ENCODE assay signal across 18 cellular contexts in genomic region chr4:40152642-40153041, GRCh38. TPM values are rescaled to one million over a fixed set of nuclear protein-coding genes. Genes with fewer than 3 reads are reported as not detected.
DNase-seq lines count a peak whose midpoint lies in the region; ATAC-seq and TF ChIP-seq lines count a peak whose summit lies in the region.
"Had no signal": no experiment of that assay in that cellular context is flagged by ENCODE, and none has a peak within 500 bp of the region (broad histone marks: within the 10 kb centered on the region; RNA-seq: fewer than 3 reads in every experiment).

No MANE protein-coding gene starts in this region.

- H2BK120ac ChIP-seq in mesendoderm (ENCODE audit: low read depth, low read length): no peak overlapping the region

- H2BK5ac ChIP-seq in mesendoderm (ENCODE audit: low read length): no peak overlapping the region

- H3K27ac Mint-ChIP-seq in activated CD8-positive, alpha-beta memory T cell treated with anti-CD3 and anti-CD28 coated beads, Interleukin-2, amount 10 ng/mL, durations not matched to agents 7 days and 5 days: no peak overlapping the region
- peak overlapping the region; percentile 94 for H3K27ac Mint-ChIP-seq in CD4-positive, alpha-beta T cell
- no peak overlapping the region for H3K27ac Mint-ChIP-seq in central memory CD8-positive, alpha-beta T cell (ENCODE audit: low read depth)

- H3K4me1 Mint-ChIP-seq in activated CD8-positive, alpha-beta memory T cell treated with anti-CD3 and anti-CD28 coated beads, Interleukin-2, amount 10 ng/mL, durations not matched to agents 7 days and 5 days: peaks cover 17% of the 10 kb centered on the region
- peaks cover 45% of the 10 kb centered on the region for H3K4me1 Mint-ChIP-seq in CD4-positive, alpha-beta T cell (ENCODE audit: low read depth)
- peaks cover 15% of the 10 kb centered on the region for H3K4me1 Mint-ChIP-seq in central memory CD8-positive, alpha-beta T cell

- CTCF ChIA-PET in activated CD8-positive, alpha-beta memory T cell treated with anti-CD3 and anti-CD28 coated beads, Interleukin-2, amount 10 ng/mL, durations not matched to agents 7 days and 5 days (lab: Charles Lee): interaction anchor here (0.6 to 2.6 kb wide), 9 partner anchors 10 to 173 kb away, joined by 3 to 13 read pairs (median 4); no protein-coding TSS in a partner anchor
- CTCF ChIA-PET in CD4-positive, alpha-beta T cell (lab: Charles Lee): interaction anchor here (0.6 to 5.7 kb wide), 8 partner anchors 73 to 173 kb away, joined by 3 to 48 read pairs (median 6); partner anchors contain the start of gene N4BP2

- no peak overlapping the region for H3K4me2 ChIP-seq in mesendoderm (ENCODE audit: low read length)

- no peaks in the 10 kb centered on the region for H3K9me3 ChIP-seq in CD4-positive, alpha-beta T cell (ENCODE audit: control insufficient read depth, low read length)
- H3K9me3 ChIP-seq: body of pancreas, left lung, MG63 had no signal

- H3K18ac ChIP-seq in mesendoderm (ENCODE audit: low read length): no peak overlapping the region

- no peak overlapping the region for H4K5ac ChIP-seq in mesendoderm (ENCODE audit: low read length)

- no peaks in the 10 kb centered on the region for H3K36me3 ChIP-seq in mesendoderm (ENCODE audit: control insufficient read depth, insufficient read depth, low read length)
- H3K36me3 ChIP-seq: left lung, MG63 had no signal

- H3K23ac ChIP-seq in mesendoderm (ENCODE audit: low read length): no peak overlapping the region

- H2BK15ac ChIP-seq in mesendoderm (replicated peaks; ENCODE audit: low read depth): no peak overlapping the region

- no peak for ATAC-seq in activated CD8-positive, alpha-beta memory T cell treated with anti-CD3 and anti-CD28 coated beads, Interleukin-2, amount 10 ng/mL, durations not matched to agents 7 days and 5 days
- peak; percentile 82 for ATAC-seq in CD4-positive, alpha-beta T cell (ENCODE audit: poor library complexity)
- peak; percentile 76 for ATAC-seq in central memory CD8-positive, alpha-beta T cell (replicated peaks; ENCODE audit: extremely low read depth, poor library complexity, severe bottlenecking)
- no peak for ATAC-seq in GM21825 (IDR thresholded peaks at IDR 0.05; ENCODE audit: unreplicated experiment)
- no peak for ATAC-seq in GM19035 (IDR thresholded peaks at IDR 0.05; ENCODE audit: unreplicated experiment)
- ATAC-seq: body of pancreas, left lung, right cardiac atrium had no signal

- intact Hi-C loops in CD4-positive, alpha-beta T cell (cut with DNase I, micrococcal nuclease): loop anchor here (2.0 to 10.0 kb wide), 5 partner anchors 40 to 398 kb away; partner anchors contain the start of gene N4BP2 (in 1 of the 2)

- H3K9me3 Mint-ChIP-seq in activated CD8-positive, alpha-beta memory T cell treated with anti-CD3 and anti-CD28 coated beads, Interleukin-2, amount 10 ng/mL, durations not matched to agents 7 days and 5 days (ENCODE audit: low read depth): peaks cover 8% of the 10 kb centered on the region
- peaks cover 3% of the 10 kb centered on the region for H3K9me3 Mint-ChIP-seq in CD4-positive, alpha-beta T cell
- no peaks in the 10 kb centered on the region for H3K9me3 Mint-ChIP-seq in central memory CD8-positive, alpha-beta T cell

- POLR2A ChIA-PET in CD4-positive, alpha-beta T cell (lab: Charles Lee): interaction anchor here (0.7 to 2.7 kb wide), 15 partner anchors 39 to 173 kb away, joined by 3 to 21 read pairs (median 8); no protein-coding TSS in a partner anchor

- H2AK5ac ChIP-seq in mesendoderm (ENCODE audit: low read length): no peak overlapping the region

- peaks cover 38% of the 10 kb centered on the region for H3K36me3 Mint-ChIP-seq in activated CD8-positive, alpha-beta memory T cell treated with anti-CD3 and anti-CD28 coated beads, Interleukin-2, amount 10 ng/mL, durations not matched to agents 7 days and 5 days
- peaks cover 5% of the 10 kb centered on the region for H3K36me3 Mint-ChIP-seq in CD4-positive, alpha-beta T cell (ENCODE audit: low read depth)
- H3K36me3 Mint-ChIP-seq in central memory CD8-positive, alpha-beta T cell (ENCODE audit: insufficient read depth): peaks cover 1% of the 10 kb centered on the region

- no peaks in the 10 kb centered on the region for H3K79me1 ChIP-seq in mesendoderm (ENCODE audit: low read length)

- H3K79me2 ChIP-seq in mesendoderm (ENCODE audit: control insufficient read depth, insufficient read depth, low read length): no peaks in the 10 kb centered on the region

- no peak overlapping the region for H3K4me3 ChIP-seq in mesendoderm (ENCODE audit: low read length)
- H3K4me3 ChIP-seq: body of pancreas, coronary artery, left lung, MG63 had no signal

- no peak overlapping the region for H3K4ac ChIP-seq in mesendoderm (ENCODE audit: low read depth, low read length)

- no peak for TF ChIP-seq CTCF in CD4-positive, alpha-beta T cell (IDR thresholded peaks at IDR 0.05)

- peak; percentile 31 for DNase-seq in activated CD8-positive, alpha-beta memory T cell treated with anti-CD3 and anti-CD28 coated beads, Interleukin-2, amount 50 U/mL, for 4 hours
- DNase-seq in activated CD8-positive, alpha-beta memory T cell treated with anti-CD3 and anti-CD28 coated beads, Interleukin-2, amount 10 ng/mL, durations not matched to agents 7 days and 5 days: no peak
- DNase-seq in CD4-positive, alpha-beta T cell: peak in 7 of 10 experiments; percentile 8 to 26 (median 17)
- DNase-seq in NAMALWA (ENCODE audit: low spot score) (peak; percentile 47), mesendoderm (no peak)
- no peak for DNase-seq in central memory CD8-positive, alpha-beta T cell (ENCODE audit: low spot score in 2 of 2)
- DNase-seq: body of pancreas, left lung, MG63, NCI-H187 treated with DMSO at 0.1 percent for 48 hours, NCI-H510A, nucleus accumbens, right cardiac atrium, Right ventricle myocardium superior, substantia nigra had no signal

- H3K27me3 ChIP-seq in CD4-positive, alpha-beta T cell (ENCODE audit: control insufficient read depth, insufficient read depth, low read length): no peaks in the 10 kb centered on the region
- H3K27me3 ChIP-seq in mesendoderm (ENCODE audit: insufficient read depth, low read length, poor library complexity): no peaks in the 10 kb centered on the region
- H3K27me3 ChIP-seq: body of pancreas, left lung, MG63 had no signal

- no peaks in the 10 kb centered on the region for H3K4me1 ChIP-seq in mesendoderm (ENCODE audit: control insufficient read depth, low read depth, low read length)

- WGBS in mesendoderm (ENCODE audit: extremely low coverage, insufficient coverage, low lambda C conversion rate): no CpG with 5 or more reads among the region's 5 CpGs

- no peaks in the 10 kb centered on the region for H3K27me3 Mint-ChIP-seq in activated CD8-positive, alpha-beta memory T cell treated with anti-CD3 and anti-CD28 coated beads, Interleukin-2, amount 10 ng/mL, durations not matched to agents 7 days and 5 days
- no peaks in the 10 kb centered on the region for H3K27me3 Mint-ChIP-seq in CD4-positive, alpha-beta T cell
- no peaks in the 10 kb centered on the region for H3K27me3 Mint-ChIP-seq in central memory CD8-positive, alpha-beta T cell

- H4K8ac ChIP-seq in mesendoderm (ENCODE audit: low read depth, low read length): no peak overlapping the region

- H3K56ac ChIP-seq in mesendoderm (ENCODE audit: low read length): no peak overlapping the region

- no peak overlapping the region for H3K9ac ChIP-seq in mesendoderm (ENCODE audit: low read length)

- no peak overlapping the region for H3K27ac ChIP-seq in CD4-positive, alpha-beta T cell (ENCODE audit: low read depth, low read length)
- no peak overlapping the region for H3K27ac ChIP-seq in mesendoderm (ENCODE audit: low read depth, low read length)
- H3K27ac ChIP-seq: body of pancreas, coronary artery, left lung had no signal

- no peak overlapping the region for H3K4me3 Mint-ChIP-seq in activated CD8-positive, alpha-beta memory T cell treated with anti-CD3 and anti-CD28 coated beads, Interleukin-2, amount 10 ng/mL, durations not matched to agents 7 days and 5 days
- H3K4me3 Mint-ChIP-seq in CD4-positive, alpha-beta T cell: peak overlapping the region; percentile 52
- no peak overlapping the region for H3K4me3 Mint-ChIP-seq in central memory CD8-positive, alpha-beta T cell

RNA-seq across cellular contexts. Expression of gene RHOH, which starts 44.2 kb away (rescaled TPM):
- 100 to 1,000 TPM; 136 to 145 TPM for total RNA-seq in activated CD8-positive, alpha-beta memory T cell treated with anti-CD3 and anti-CD28 coated beads, Interleukin-2, amount 10 ng/mL, durations not matched to agents 7 days and 5 days
- 100 to 1,000 TPM; 302 to 317 TPM for total RNA-seq in CD4-positive, alpha-beta T cell
- polyA plus RNA-seq in mesendoderm (2013, experiment 1 of 2): 1.1 TPM
- 0.90 TPM for polyA plus RNA-seq in mesendoderm (2013, experiment 2 of 2)

Comparison
In these comparisons a context has a peak if more than half of its experiments do, and no peak if none do; other contexts are left out.
1. DNase-seq: peak in activated CD8-positive, alpha-beta memory T cell treated with anti-CD3 and anti-CD28 coated beads, Interleukin-2, amount 50 U/mL, for 4 hours (single experiment), CD4-positive, alpha-beta T cell (7 of 10) and NAMALWA (single experiment); none in activated CD8-positive, alpha-beta memory T cell treated with anti-CD3 and anti-CD28 coated beads, Interleukin-2, amount 10 ng/mL, durations not matched to agents 7 days and 5 days (single experiment), central memory CD8-positive, alpha-beta T cell (0 of 2) and mesendoderm (single experiment).
2. ATAC-seq: peak in CD4-positive, alpha-beta T cell (single experiment) and central memory CD8-positive, alpha-beta T cell (single experiment); none in activated CD8-positive, alpha-beta memory T cell treated with anti-CD3 and anti-CD28 coated beads, Interleukin-2, amount 10 ng/mL, durations not matched to agents 7 days and 5 days (single experiment), GM21825 (single experiment) and GM19035 (single experiment).